9 cellular contexts compared by ENCODE assay signal in genomic region chr1:186482661-186483255, GRCh38. TPM values are rescaled to one million over a fixed set of nuclear protein-coding genes. Genes with fewer than 3 reads are reported as not detected.
DNase-seq lines count a peak whose midpoint lies in the region; ATAC-seq and TF ChIP-seq lines count a peak whose summit lies in the region.
"Had no signal": no experiment of that assay in that cellular context is flagged by ENCODE, and none has a peak within 500 bp of the region (broad histone marks: within the 10 kb centered on the region; RNA-seq: fewer than 3 reads in every experiment).

No MANE protein-coding gene starts in this region.

- TF ChIP-seq CTCF in fibroblast of villous mesenchyme (IDR thresholded peaks at IDR 0.05; ENCODE audit: insufficient read depth, low read depth, low read length) (peak; percentile 97), osteocyte (IDR thresholded peaks at IDR 0.05) (peak; percentile 97)

- peak; percentile 63 for DNase-seq in COLO829 (ENCODE audit: low spot score)
- peak; percentile 89 for DNase-seq in NCI-H82 treated with DMSO at 0.1 percent for 48 hours (lab: John Stamatoyannopoulos, UW; ENCODE audit: unreplicated experiment)
- peak; percentile 9 for DNase-seq in activated T-cell treated with anti-CD3 and anti-CD28 coated beads for 4 hours
- DNase-seq in fibroblast of villous mesenchyme (ENCODE audit: low read depth): peak; percentile 66
- DNase-seq in osteocyte (ENCODE audit: extremely low spot score, unreplicated experiment): peak; percentile 86
- DNase-seq in HuH-7.5 (ENCODE audit: low spot score): no peak

- H3K36me3 Mint-ChIP-seq in osteocyte (ENCODE audit: unreplicated experiment): no peaks in the 10 kb centered on the region

- H3K4me3 Mint-ChIP-seq in osteocyte (ENCODE audit: unreplicated experiment): no peak overlapping the region

- no peaks in the 10 kb centered on the region for H3K27me3 Mint-ChIP-seq in osteocyte (ENCODE audit: unreplicated experiment)

- H3K4me1 Mint-ChIP-seq in osteocyte (ENCODE audit: unreplicated experiment): peaks cover 12% of the 10 kb centered on the region

- H3K27ac Mint-ChIP-seq in osteocyte (ENCODE audit: unreplicated experiment): no peak overlapping the region

- H3K9me3 Mint-ChIP-seq in osteocyte (ENCODE audit: unreplicated experiment): no peaks in the 10 kb centered on the region

- ATAC-seq in GM19328 (IDR thresholded peaks at IDR 0.05; ENCODE audit: unreplicated experiment) (peak; percentile 63), HG03439 (IDR thresholded peaks at IDR 0.05; ENCODE audit: unreplicated experiment) (peak; percentile 72)

- no peak overlapping the region for H3K4me3 ChIP-seq in fibroblast of villous mesenchyme (ENCODE audit: low read depth, low read length)

RNA-seq across cellular contexts. Expression of gene PDC, which starts 21.8 kb away (rescaled TPM):
- total RNA-seq in fibroblast of villous mesenchyme: 0.43 TPM in 1 of 2 replicates, not detected in the other
- not detected in 2 replicates for total RNA-seq in osteocyte
- total RNA-seq: activated CD8-positive, alpha-beta memory T cell treated with anti-CD3 and anti-CD28 coated beads for 36 hours had no signal
